In genomic region chr10:103395754-103396066, GRCh38 we compare ENCODE assay signal across 8 cellular contexts. TPM values are rescaled to one million over a fixed set of nuclear protein-coding genes. Genes with fewer than 3 reads are reported as not detected.
DNase-seq lines count a peak whose midpoint lies in the region; ATAC-seq, FAIRE-seq and TF ChIP-seq lines count a peak whose summit lies in the region.

No MANE protein-coding gene starts in this region.

- H3K4me3 ChIP-seq in A549 (peak overlapping the region; percentile 88), right atrium auricular region (peak overlapping the region; percentile 88 to 97), gastrocnemius medialis (peak overlapping the region; percentile 88 to 96 (median 94))

- H3K36me3 Mint-ChIP-seq in activated B cell treated with CpG ODN at 0.5 μM for 24 hours (ENCODE audit: low read depth), result peaks cover 63% of the 10 kb centered on the region

- H3K9me3 Mint-ChIP-seq in activated B cell treated with CpG ODN at 0.5 μM for 24 hours, result no peaks in the 10 kb centered on the region

- H3K36me3 ChIP-seq in right atrium auricular region (peaks cover 40% of the 10 kb centered on the region), gastrocnemius medialis (peaks cover 0 to 46% of the 10 kb centered on the region in 2 donors)

- H3K27me3 ChIP-seq in right atrium auricular region (no peaks in the 10 kb centered on the region), gastrocnemius medialis (no peaks in the 10 kb centered on the region)

- DNase-seq in A549 (ENCODE audit: low read depth in 1 of 2, low spot score in 1 of 2), result peak in 1 of 2 experiments; percentile 11
- DNase-seq in activated B cell treated with CpG ODN at 0.5 μM for 24 hours, result no peak
- no peak for DNase-seq in right atrium auricular region (ENCODE audit: low spot score)
- DNase-seq in gastrocnemius medialis, result no peak
- no peak for DNase-seq in activated CD8-positive, alpha-beta memory T cell treated with anti-CD3 and anti-CD28 coated beads, Interleukin-2, amount 50 U/mL, for 4 hours

- no peaks in the 10 kb centered on the region for H3K9me3 ChIP-seq in A549
- no peaks in the 10 kb centered on the region for H3K9me3 ChIP-seq in right atrium auricular region
- H3K9me3 ChIP-seq in gastrocnemius medialis, result no peaks in the 10 kb centered on the region

- H3K27ac Mint-ChIP-seq in activated B cell treated with CpG ODN at 0.5 μM for 24 hours, result peak overlapping the region; percentile 91

- H3K4me1 ChIP-seq in A549 (peaks cover 28% of the 10 kb centered on the region), right atrium auricular region (peaks cover 0 to 42% of the 10 kb centered on the region in 2 donors), gastrocnemius medialis (peaks cover 39 to 43% of the 10 kb centered on the region in 2 donors)

- TF ChIP-seq EP300 in A549 (IDR thresholded peaks at IDR 0.05), result no peak

- POLR2A ChIA-PET in A549 (lab: Yijun Ruan, JAX), result interaction anchor here (0.5 to 1.7 kb wide), 2 partner anchors 28 to 1282 kb away, joined by 5 to 7 read pairs; partner anchors contain the start of gene TAF5
- POLR2A ChIA-PET in activated B cell treated with CpG ODN at 0.5 μM for 24 hours (lab: Charles Lee), result interaction anchor here (0.5 to 3.2 kb wide), 6 partner anchors 17 to 1577 kb away, joined by 3 to 16 read pairs (median 3); partner anchors contain the start of genes OGA, PCGF6 and TAF5

- peak; percentile 10 to 24; a peak in 4 of 6 replicates for ATAC-seq in A549
- ATAC-seq in GM18498 (IDR thresholded peaks at IDR 0.05; ENCODE audit: unreplicated experiment), result peak; percentile 2
- ATAC-seq in activated B cell treated with CpG ODN at 0.5 μM for 24 hours (ENCODE audit: low read depth), result no peak
- peak; percentile 15 to 24 for ATAC-seq in gastrocnemius medialis
- ATAC-seq in HG02870 (IDR thresholded peaks at IDR 0.05; ENCODE audit: unreplicated experiment), result no peak
- ATAC-seq in HG03469 (IDR thresholded peaks at IDR 0.05; ENCODE audit: unreplicated experiment), result no peak

- peaks cover 47% of the 10 kb centered on the region for H3K4me1 Mint-ChIP-seq in activated B cell treated with CpG ODN at 0.5 μM for 24 hours

- TF ChIP-seq POLR2A in A549 (IDR thresholded peaks at IDR 0.05; ENCODE audit: low read length) (no peak), gastrocnemius medialis (IDR thresholded peaks at IDR 0.05) (no peak)

- H3K4me2 ChIP-seq in A549, result peak overlapping the region; percentile 89

- H3K27ac ChIP-seq in A549 (peak overlapping the region; percentile 90 to 96), right atrium auricular region (peak overlapping the region; percentile 92 to 94), gastrocnemius medialis (peak overlapping the region; percentile 91 to 97 (median 94))

- in situ Hi-C loops in gastrocnemius medialis (cut with MboI; ENCODE audit: low sequenced_read_pairs in 4 of 4), result no loop called here

- intact Hi-C loops in activated B cell treated with CpG ODN at 0.5 μM for 24 hours (cut with micrococcal nuclease), result loop anchor here (1.0 kb wide), 4 partner anchors 27 to 541 kb away; partner anchors contain the start of genes BORCS7, CNNM2 and PCGF6
- intact Hi-C loops in gastrocnemius medialis (cut with DNase I; ENCODE audit: low total_unique reads), result loop anchor here (1.0 to 5.0 kb wide), 3 partner anchors 28 to 1808 kb away; partner anchors contain the start of genes CNNM2, DPCD, POLL and TAF5

- TF ChIP-seq RAD21 in A549 (conservative IDR thresholded peaks at IDR 0.05 in 1 of 2, IDR thresholded peaks at IDR 0.05 in 1 of 2), result no peak

- FAIRE-seq in A549 (lab: Jason Lieb, UNC), result no peak

- no peaks in the 10 kb centered on the region for H3K27me3 Mint-ChIP-seq in activated B cell treated with CpG ODN at 0.5 μM for 24 hours

- H3K4me3 Mint-ChIP-seq in activated B cell treated with CpG ODN at 0.5 μM for 24 hours, result peak overlapping the region; percentile 98

- TF ChIP-seq CTCF in A549 (IDR thresholded peaks at IDR 0.05) (no peak), activated B cell treated with CpG ODN at 0.5 μM for 24 hours (IDR thresholded peaks at IDR 0.05) (no peak), right atrium auricular region (IDR thresholded peaks at IDR 0.05) (no peak), gastrocnemius medialis (IDR thresholded peaks at IDR 0.05 in 4 of 5, conservative IDR thresholded peaks at IDR 0.05 in 1 of 5) (no peak)

- CTCF ChIA-PET in A549 (lab: Yijun Ruan, JAX) (interaction anchor here (0.9 to 2.0 kb wide), 4 partner anchors 14 to 198 kb away, joined by 3 to 11 read pairs (median 7); partner anchors contain the start of gene TAF5), activated B cell treated with CpG ODN at 0.5 μM for 24 hours (lab: Charles Lee) (interaction anchor here (1.3 kb wide), 1 partner anchor 88 kb away, joined by 5 read pairs; no protein-coding TSS in a partner anchor)

- 2% methylated on average over 11 of the region's 11 CpGs for whole genome bisulfite sequencing in A549 (ENCODE audit: missing lambda C conversion rate)

TF ChIP-seq in A549, 52 proteins besides CTCF, POLR2A, EP300 and RAD21:
- TF ChIP-seq ELK1 (IDR thresholded peaks at IDR 0.05; ENCODE audit: low read depth, low read length) (no peak), HOXB13 (CRISPR knock-in tag; IDR thresholded peaks at IDR 0.05; ENCODE audit: low read depth) (no peak), PHF8 (IDR thresholded peaks at IDR 0.05; ENCODE audit: borderline replicate concordance, low read depth) (no peak), EHMT2 (IDR thresholded peaks at IDR 0.05; ENCODE audit: low read depth) (no peak), NR3C1 (IDR thresholded peaks at IDR 0.05) (no peak)

RNA-seq across cellular contexts. Expression of gene ATP5MK, which starts 0.6 kb away (rescaled TPM):
- polyA plus RNA-seq in A549 (2011; rRNA removed) (492 and 504 TPM in 2 replicates), A549 (2017; fragmentation: RNase III; extraction: RNeasy Plus Mini Kit Qiagen cat#74134 plus additional on column Dnase treatment) (648 to 682 TPM (median 679 TPM) in 3 replicates)
- polyA plus RNA-seq in A549 (2012; cell fraction: cytosol; rRNA removed), result 238 and 292 TPM in 2 replicates
- 66.0 and 191 TPM in 2 replicates for polyA plus RNA-seq in A549 (2012; cell fraction: nucleus; rRNA removed)
- polyA minus RNA-seq in A549 (2011; rRNA and poly(A)+ RNA removed), result 16.4 and 23.4 TPM in 2 replicates
- total RNA-seq in activated B cell treated with CpG ODN at 0.5 μM for 24 hours (208 and 223 TPM in 2 replicates), right atrium auricular region (1,000 to 10,000 TPM in 1 of 2 donors, 100 to 1,000 TPM in 1; 554 to 1,203 TPM), gastrocnemius medialis (100 to 1,000 TPM; 436 to 724 (median 552) TPM)

RNA-seq across cellular contexts. Expression of gene PDCD11, which starts 0.7 kb away (rescaled TPM):
- 32.6 and 37.5 TPM in 2 replicates for polyA plus RNA-seq in A549 (2011; rRNA removed)
- 20.3 and 21.3 TPM in 2 replicates for polyA plus RNA-seq in A549 (2012; cell fraction: cytosol; rRNA removed)
- polyA plus RNA-seq in A549 (2012; cell fraction: nucleus; rRNA removed), result 58.3 and 59.8 TPM in 2 replicates
- polyA plus RNA-seq in A549 (2017; fragmentation: RNase III; extraction: RNeasy Plus Mini Kit Qiagen cat#74134 plus additional on column Dnase treatment), result 23.5 to 30.8 TPM (median 26.2 TPM) in 3 replicates
- 81.2 and 88.2 TPM in 2 replicates for polyA minus RNA-seq in A549 (2011; rRNA and poly(A)+ RNA removed)
- total RNA-seq in activated B cell treated with CpG ODN at 0.5 μM for 24 hours, result 65.4 and 66.0 TPM in 2 replicates
- 10 to 100 TPM in 1 of 2 donors, 1 to 10 TPM in 1; 7.2 to 11.2 TPM for total RNA-seq in right atrium auricular region
- total RNA-seq in gastrocnemius medialis, result 10 to 100 TPM; 16.7 to 22.7 (median 19.5) TPM

RNA-seq across cellular contexts. Expression of gene TAF5, which starts 27.9 kb away (rescaled TPM):
- 4.1 and 5.3 TPM in 2 replicates for polyA plus RNA-seq in A549 (2011; rRNA removed)
- polyA plus RNA-seq in A549 (2012; cell fraction: cytosol; rRNA removed), result 1.6 and 2.0 TPM in 2 replicates
- 1.5 and 2.1 TPM in 2 replicates for polyA plus RNA-seq in A549 (2012; cell fraction: nucleus; rRNA removed)
- polyA plus RNA-seq in A549 (2017; fragmentation: RNase III; extraction: RNeasy Plus Mini Kit Qiagen cat#74134 plus additional on column Dnase treatment), result 3.6 to 4.1 TPM (median 3.9 TPM) in 3 replicates
- polyA minus RNA-seq in A549 (2011; rRNA and poly(A)+ RNA removed), result 2.9 and 3.1 TPM in 2 replicates
- total RNA-seq in activated B cell treated with CpG ODN at 0.5 μM for 24 hours, result 3.6 and 3.8 TPM in 2 replicates
- 1 to 10 TPM; 2.0 to 2.2 TPM for total RNA-seq in right atrium auricular region
- 1 to 10 TPM; 4.1 to 6.4 (median 5.2) TPM for total RNA-seq in gastrocnemius medialis

RNA-seq across cellular contexts. Expression of gene PCGF6, which starts 44.8 kb away (rescaled TPM):
- 11.8 and 17.6 TPM in 2 replicates for polyA plus RNA-seq in A549 (2011; rRNA removed)
- 6.0 and 6.3 TPM in 2 replicates for polyA plus RNA-seq in A549 (2012; cell fraction: cytosol; rRNA removed)
- polyA plus RNA-seq in A549 (2012; cell fraction: nucleus; rRNA removed), result 2.8 and 3.1 TPM in 2 replicates
- 11.3 to 13.6 TPM (median 11.8 TPM) in 3 replicates for polyA plus RNA-seq in A549 (2017; fragmentation: RNase III; extraction: RNeasy Plus Mini Kit Qiagen cat#74134 plus additional on column Dnase treatment)
- polyA minus RNA-seq in A549 (2011; rRNA and poly(A)+ RNA removed), result 2.8 and 4.0 TPM in 2 replicates
- total RNA-seq in activated B cell treated with CpG ODN at 0.5 μM for 24 hours, result 7.3 and 7.6 TPM in 2 replicates
- 10 to 100 TPM in 1 of 2 donors, 1 to 10 TPM in 1; 4.5 to 10.4 TPM for total RNA-seq in right atrium auricular region
- total RNA-seq in gastrocnemius medialis, result 10 to 100 TPM in 3 of 4 donors, 1 to 10 TPM in 1; 8.9 to 16.0 (median 12.1) TPM

RNA-seq across cellular contexts. Expression of gene CALHM2, which starts 56.5 kb away (rescaled TPM):
- 2.5 and 3.6 TPM in 2 replicates for polyA plus RNA-seq in A549 (2011; rRNA removed)
- polyA plus RNA-seq in A549 (2012; cell fraction: cytosol; rRNA removed), result 2.4 and 3.0 TPM in 2 replicates
- 3.1 and 3.8 TPM in 2 replicates for polyA plus RNA-seq in A549 (2012; cell fraction: nucleus; rRNA removed)
- polyA plus RNA-seq in A549 (2017; fragmentation: RNase III; extraction: RNeasy Plus Mini Kit Qiagen cat#74134 plus additional on column Dnase treatment), result 1.9 to 2.7 TPM (median 2.6 TPM) in 3 replicates
- polyA minus RNA-seq in A549 (2011; rRNA and poly(A)+ RNA removed), result 3.4 and 4.1 TPM in 2 replicates
- 17.5 and 21.4 TPM in 2 replicates for total RNA-seq in activated B cell treated with CpG ODN at 0.5 μM for 24 hours
- 10 to 100 TPM; 23.8 to 57.7 TPM for total RNA-seq in right atrium auricular region
- 10 to 100 TPM in 3 of 4 donors, 1 to 10 TPM in 1; 8.9 to 19.8 (median 16.9) TPM for total RNA-seq in gastrocnemius medialis

Comparison
In these comparisons a context has a peak if more than half of its experiments do, and no peak if none do; other contexts are left out.
1. ATAC-seq: peak in A549 (2 of 2), GM18498 (single experiment) and gastrocnemius medialis (2 of 2); none in activated B cell treated with CpG ODN at 0.5 μM for 24 hours (single experiment), HG02870 (single experiment) and HG03469 (single experiment).
2. Peak in every context shown above with its lines, with median percentiles within 50 percentile points of each other: H3K27ac ChIP-seq and H3K4me3 ChIP-seq.